Comparison of ENCODE assay signal across 17 cellular contexts in the genomic region with DNA sequence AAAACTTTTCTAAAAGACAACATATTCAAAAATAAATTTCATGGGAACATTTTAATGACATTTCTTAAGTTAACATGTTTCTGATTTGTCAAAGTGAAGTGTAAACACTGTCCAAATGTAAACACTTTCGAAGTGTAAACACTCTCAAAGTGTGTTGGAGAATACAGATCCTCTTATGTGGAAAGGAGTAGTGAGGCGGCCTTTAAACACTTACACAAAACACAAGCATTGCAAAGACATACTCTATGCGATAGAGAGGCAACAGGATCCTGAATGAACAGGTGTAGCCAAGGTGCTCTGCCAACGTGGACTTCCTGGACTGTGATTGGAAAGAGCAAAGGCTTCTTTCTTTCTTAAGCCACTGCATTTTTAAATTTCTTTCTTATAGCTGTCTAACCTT.
DNase-seq lines count a peak whose midpoint lies in the region; ATAC-seq and TF ChIP-seq lines count a peak whose summit lies in the region.
"Had no signal": no experiment of that assay in that cellular context is flagged by ENCODE, and none has a peak within 500 bp of the region (broad histone marks: within the 10 kb centered on the region; RNA-seq: fewer than 3 reads in every experiment).

No MANE protein-coding gene starts in this region.

- H3K4me1 ChIP-seq in mucosa of descending colon (ENCODE audit: low read depth): no peaks in the 10 kb centered on the region
- H3K4me1 ChIP-seq in upper lobe of right lung: peaks cover 7% of the 10 kb centered on the region
- H3K4me1 ChIP-seq: Peyer's patch had no signal

- intact Hi-C loops in mucosa of descending colon (cut with DNase I, micrococcal nuclease): no loop called here
- intact Hi-C loops in upper lobe of right lung (cut with DNase I): no loop called here

- ATAC-seq in mucosa of descending colon (peak; percentile 52), upper lobe of right lung (peak; percentile 63), GM19455 (IDR thresholded peaks at IDR 0.05; ENCODE audit: unreplicated experiment) (no peak)
- ATAC-seq: CD8-positive, alpha-beta T cell had no signal

- H3K36me3 ChIP-seq in mucosa of descending colon (ENCODE audit: low read depth) (no peaks in the 10 kb centered on the region), upper lobe of right lung (no peaks in the 10 kb centered on the region)
- H3K36me3 ChIP-seq: BLaER1 treated with 17β-estradiol and CSF1 and Interleukin-3, amounts not matched to agents 10 nM and 100 nM; Peyer's patch had no signal

- no peak overlapping the region for H3K4me3 ChIP-seq in mucosa of descending colon
- no peak overlapping the region for H3K4me3 ChIP-seq in upper lobe of right lung
- H3K4me3 ChIP-seq: BLaER1 treated with 17β-estradiol and CSF1 and Interleukin-3, amounts not matched to agents 10 nM and 100 nM; Peyer's patch had no signal

- TF ChIP-seq CTCF in mucosa of descending colon (IDR thresholded peaks at IDR 0.05) (no peak), upper lobe of right lung (IDR thresholded peaks at IDR 0.05) (no peak)

- DNase-seq in NCI-H510A treated with DMSO at 0.1 percent for 48 hours (lab: John Stamatoyannopoulos, UW): peak; percentile 55
- no peak for DNase-seq in NCI-H510A (lab: John Stamatoyannopoulos, UW)
- DNase-seq in NCI-H2029 treated with DMSO at 0.1 percent for 48 hours (lab: John Stamatoyannopoulos, UW): peak; percentile 54
- peak in 1 of 3 donors; percentile 11 for DNase-seq in mucosa of descending colon
- DNase-seq in upper lobe of right lung: no peak
- no peak for DNase-seq in OCI-M1 (lab: John Stamatoyannopoulos, UW)
- DNase-seq: Calu3, DMS79 treated with DMSO at 0.1 percent for 48 hours, KBM-7, NCI-H1105 treated with DMSO at 0.1 percent for 48 hours, NCI-H1930, NCI-H524, Peyer's patch, SW 1271 had no signal

- no peaks in the 10 kb centered on the region for H3K27me3 ChIP-seq in upper lobe of right lung
- H3K27me3 ChIP-seq: BLaER1 treated with 17β-estradiol and CSF1 and Interleukin-3, amounts not matched to agents 10 nM and 100 nM; Peyer's patch had no signal

- no peak overlapping the region for H3K27ac ChIP-seq in upper lobe of right lung
- H3K27ac ChIP-seq: Peyer's patch had no signal

- no peaks in the 10 kb centered on the region for H3K9me3 ChIP-seq in mucosa of descending colon
- H3K9me3 ChIP-seq in upper lobe of right lung: no peaks in the 10 kb centered on the region
- H3K9me3 ChIP-seq: Peyer's patch had no signal

Comparison
In these comparisons a context has a peak if more than half of its experiments do, and no peak if none do; other contexts are left out.
1. DNase-seq: peak in NCI-H510A treated with DMSO at 0.1 percent for 48 hours (single experiment) and NCI-H2029 treated with DMSO at 0.1 percent for 48 hours (single experiment); none in NCI-H510A (single experiment), upper lobe of right lung (single experiment) and OCI-M1 (single experiment).